Comparison of ENCODE assay signal across 8 cellular contexts in genomic region chr14:97978336-97978735, GRCh38.
DNase-seq lines count a peak whose midpoint lies in the region; TF ChIP-seq lines count a peak whose summit lies in the region.

No MANE protein-coding gene starts in this region.

- TF ChIP-seq CTCF in BE2C (IDR thresholded peaks at IDR 0.05; ENCODE audit: low read depth, low read length) (peak; percentile 49), breast epithelium (IDR thresholded peaks at IDR 0.05) (no peak), kidney epithelial cell (IDR thresholded peaks at IDR 0.05; ENCODE audit: insufficient read depth, low read length, poor library complexity, severe bottlenecking) (peak; percentile 74)

- peak overlapping the region; percentile 82 to 84 for H3K27ac ChIP-seq in breast epithelium

- DNase-seq in BE2C = peak; percentile 79
- DNase-seq in NCI-H1092 (lab: John Stamatoyannopoulos, UW) = peak; percentile 76
- peak; percentile 33 to 50 (median 40) for DNase-seq in activated CD4-positive, CD25-positive, alpha-beta regulatory T cell (lab: John Stamatoyannopoulos, UW)
- peak; percentile 67 to 74 for DNase-seq in breast epithelium (ENCODE audit: low spot score in 2 of 2)
- peak; percentile 18 for DNase-seq in kidney epithelial cell (ENCODE audit: low read depth)
- peak; percentile 54 for DNase-seq in stimulated activated CD4-positive, alpha-beta T cell treated with anti-CD3 and anti-CD28 coated beads, Interleukin-1b, Interleukin-23, amount 100 ng/mL, for 1 hour (ENCODE audit: low read depth in 2 of 2)
- no peak for DNase-seq in 8988T
- no peak for DNase-seq in glomerular visceral epithelial cell (ENCODE audit: extremely low spot score)

- TF ChIP-seq POLR2A in breast epithelium (IDR thresholded peaks at IDR 0.05) = no peak

- H3K4me1 ChIP-seq in BE2C (no peaks in the 10 kb centered on the region), breast epithelium (peaks cover 0 to 6% of the 10 kb centered on the region in 2 donors)

- H3K4me3 ChIP-seq in BE2C (ENCODE audit: low read depth, low read length) = peak overlapping the region; percentile 57
- H3K4me3 ChIP-seq in breast epithelium = peak overlapping the region; percentile 25 to 64 (median 42)
- H3K4me3 ChIP-seq in kidney epithelial cell (ENCODE audit: low read depth, low read length) = no peak overlapping the region

- intact Hi-C loops in breast epithelium (cut with DNase I; ENCODE audit: low total_unique reads) = no loop called here

- H3K27me3 ChIP-seq in BE2C (no peaks in the 10 kb centered on the region), breast epithelium (no peaks in the 10 kb centered on the region), kidney epithelial cell (ENCODE audit: control insufficient read depth, insufficient read depth, low read length) (no peaks in the 10 kb centered on the region)

- H3K9me3 ChIP-seq in BE2C (no peaks in the 10 kb centered on the region), breast epithelium (no peaks in the 10 kb centered on the region)

- H3K36me3 ChIP-seq in BE2C = no peaks in the 10 kb centered on the region
- H3K36me3 ChIP-seq in breast epithelium = no peaks in the 10 kb centered on the region
- H3K36me3 ChIP-seq in kidney epithelial cell (ENCODE audit: control insufficient read depth, insufficient read depth, low read length) = no peaks in the 10 kb centered on the region

Comparison
In these comparisons a context has a peak if more than half of its experiments do, and no peak if none do; other contexts are left out.
1. DNase-seq: peak in BE2C (single experiment), NCI-H1092 (single experiment), activated CD4-positive, CD25-positive, alpha-beta regulatory T cell (4 of 4), breast epithelium (2 of 2), kidney epithelial cell (single experiment) and stimulated activated CD4-positive, alpha-beta T cell treated with anti-CD3 and anti-CD28 coated beads, Interleukin-1b, Interleukin-23, amount 100 ng/mL, for 1 hour (2 of 2); none in 8988T (single experiment) and glomerular visceral epithelial cell (single experiment).
2. CTCF ChIP-seq: peak in BE2C (single experiment) and kidney epithelial cell (single experiment); none in breast epithelium (0 of 3).